ENCODE assay signal across 8 cellular contexts in genomic region chr11:65817815-65818680, GRCh38. TPM values are rescaled to one million over a fixed set of nuclear protein-coding genes. Genes with fewer than 3 reads are reported as not detected.
DNase-seq lines count a peak whose midpoint lies in the region; ATAC-seq, FAIRE-seq and TF ChIP-seq lines count a peak whose summit lies in the region.

No MANE protein-coding gene starts in this region.

- peak; percentile 85 for FAIRE-seq in endothelial cell of umbilical vein (lab: Jason Lieb, UNC)

- H3K9me3 ChIP-seq in CD8-positive, alpha-beta T cell (ENCODE audit: low read length) = no peaks in the 10 kb centered on the region
- H3K9me3 ChIP-seq in endothelial cell of umbilical vein (replicated peaks; ENCODE audit: control insufficient read depth, insufficient read depth, low read length) = no peaks in the 10 kb centered on the region

- TF ChIP-seq POLR2A in endothelial cell of umbilical vein (IDR thresholded peaks at IDR 0.05; ENCODE audit: low read depth, low read length) = no peak

- BruUV-seq in endothelial cell of umbilical vein (replicated peaks; lab: Mats Ljungman, UMichigan) = TSS peak; percentile 50

- peak overlapping the region; percentile 30 for H3K9ac ChIP-seq in endothelial cell of umbilical vein (replicated peaks; ENCODE audit: extremely low read depth, insufficient read depth, low read length)

- H2AFZ ChIP-seq in endothelial cell of umbilical vein (ENCODE audit: low read depth, low read length) = peak overlapping the region; percentile 83

- no peaks in the 10 kb centered on the region for H4K20me1 ChIP-seq in endothelial cell of umbilical vein (replicated peaks; ENCODE audit: control insufficient read depth, extremely low read depth, insufficient read depth, low read length)

- H3K4me3 ChIP-seq in CD8-positive, alpha-beta T cell (ENCODE audit: low read depth, low read length) = peak overlapping the region; percentile 74
- H3K4me3 ChIP-seq in endothelial cell of umbilical vein (replicated peaks in 1 of 3; ENCODE audit: insufficient read depth in 1 of 3, low read depth in 1 of 3, low read length in 3 of 3) = peak overlapping the region; percentile 13 to 74 (median 66)

- H3K27me3 ChIP-seq in CD8-positive, alpha-beta T cell (ENCODE audit: insufficient read depth, low read length) = no peaks in the 10 kb centered on the region
- H3K27me3 ChIP-seq in endothelial cell of umbilical vein (ENCODE audit: control insufficient read depth in 2 of 2, insufficient read depth in 2 of 2, low read length in 2 of 2) = peaks cover 0 to 2% of the 10 kb centered on the region in 2 experiments

- dilution Hi-C loops in endothelial cell of umbilical vein (cut with MboI; ENCODE audit: extremely low pct_ligation_motif_present, low sequenced_read_pairs) = no loop called here

- peaks cover 14% of the 10 kb centered on the region for H3K4me1 Mint-ChIP-seq in CD8-positive, alpha-beta T cell (ENCODE audit: low read depth)

- POLR2A ChIA-PET in CD8-positive, alpha-beta T cell (lab: Charles Lee) = interaction anchor here (0.5 to 2.0 kb wide), 6 partner anchors 10 to 793 kb away, joined by 3 to 8 read pairs (median 4); partner anchors contain the start of genes AP5B1 and KAT5
- POLR2A ChIA-PET in endothelial cell of umbilical vein (lab: Charles Lee) = interaction anchor here (0.5 to 0.6 kb wide), 4 partner anchors 31 to 225 kb away, joined by 3 to 5 read pairs (median 4); no protein-coding TSS in a partner anchor

- intact Hi-C loops in CD8-positive, alpha-beta T cell (cut with DNase I, micrococcal nuclease) = loop anchor here (1.0 to 10.0 kb wide), 7 partner anchors 38 to 191 kb away; partner anchors contain the start of gene AP5B1 (in 2 of the 2)
- intact Hi-C loops in endothelial cell of umbilical vein (cut with micrococcal nuclease) = loop anchor here (1.0 to 2.0 kb wide), 4 partner anchors 38 to 191 kb away; partner anchors contain the start of gene AP5B1

- no peaks in the 10 kb centered on the region for H3K9me1 ChIP-seq in endothelial cell of umbilical vein (replicated peaks; ENCODE audit: control insufficient read depth, extremely low read depth, insufficient read depth, low read length)

- H3K4me2 ChIP-seq in endothelial cell of umbilical vein (ENCODE audit: insufficient read depth, low read length) = peak overlapping the region; percentile 48

- TF ChIP-seq CTCF in CD8-positive, alpha-beta T cell (IDR thresholded peaks at IDR 0.05) = peak; percentile 100
- peak; percentile 97 to 99 for TF ChIP-seq CTCF in endothelial cell of umbilical vein (IDR thresholded peaks at IDR 0.05; ENCODE audit: extremely low read depth in 1 of 2, insufficient read depth in 1 of 2, low read depth in 1 of 2, low read length in 2 of 2)

- H3K4me3 Mint-ChIP-seq in CD8-positive, alpha-beta T cell = peak overlapping the region; percentile 80

- peaks cover 12% of the 10 kb centered on the region for H3K4me1 ChIP-seq in CD8-positive, alpha-beta T cell (ENCODE audit: insufficient read depth, low read length)
- H3K4me1 ChIP-seq in endothelial cell of umbilical vein (ENCODE audit: control insufficient read depth, extremely low read depth, insufficient read depth, low read length) = no peaks in the 10 kb centered on the region

- H3K27me3 Mint-ChIP-seq in CD8-positive, alpha-beta T cell (ENCODE audit: low read depth) = no peaks in the 10 kb centered on the region

- CTCF ChIA-PET in CD8-positive, alpha-beta T cell (lab: Charles Lee) = interaction anchor here (0.6 to 9.9 kb wide), 34 partner anchors 9 to 204 kb away, joined by 3 to 118 read pairs (median 4); partner anchors contain the start of genes AP5B1, CCDC85B, KAT5 and RNASEH2C
- CTCF ChIA-PET in endothelial cell of umbilical vein (lab: Charles Lee) = interaction anchor here (0.6 to 6.5 kb wide), 25 partner anchors 9 to 226 kb away, joined by 3 to 109 read pairs (median 5); partner anchors contain the start of genes AP5B1, KAT5, RNASEH2C and SIPA1

- peak; percentile 93 for ATAC-seq in CD8-positive, alpha-beta T cell
- ATAC-seq in GM19468 (IDR thresholded peaks at IDR 0.05; ENCODE audit: extremely low read depth, unreplicated experiment) = peak; percentile 49

- H3K27ac ChIP-seq in CD8-positive, alpha-beta T cell (ENCODE audit: low read depth, low read length) = peak overlapping the region; percentile 62
- H3K27ac ChIP-seq in endothelial cell of umbilical vein (ENCODE audit: insufficient read depth, low read depth, low read length) = no peak overlapping the region

- H3K27ac Mint-ChIP-seq in CD8-positive, alpha-beta T cell = peak overlapping the region; percentile 67

- H3K36me3 ChIP-seq in CD8-positive, alpha-beta T cell (ENCODE audit: insufficient read depth, low read length) = no peaks in the 10 kb centered on the region
- H3K36me3 ChIP-seq in endothelial cell of umbilical vein (ENCODE audit: control insufficient read depth in 2 of 2, extremely low read depth in 1 of 2, insufficient read depth in 2 of 2, low read length in 2 of 2) = no peaks in the 10 kb centered on the region

- no peaks in the 10 kb centered on the region for H3K79me2 ChIP-seq in endothelial cell of umbilical vein (ENCODE audit: control insufficient read depth, insufficient read depth, low read length)

- H3K9me3 Mint-ChIP-seq in CD8-positive, alpha-beta T cell = no peaks in the 10 kb centered on the region

- no peaks in the 10 kb centered on the region for H3K36me3 Mint-ChIP-seq in CD8-positive, alpha-beta T cell

- peak; percentile 89 to 99 (median 96) for DNase-seq in CD8-positive, alpha-beta T cell
- DNase-seq in HUDEP-2 (lab: John Stamatoyannopoulos, UW; ENCODE audit: unreplicated experiment in 76 of 76) = peak in 74 of 76 experiments; percentile 35 to 95 (median 84)
- DNase-seq in NOMO-1 treated with dmso at 0.1 percent for 144 hours (lab: John Stamatoyannopoulos, UW; ENCODE audit: unreplicated experiment) = peak; percentile 86
- DNase-seq in activated CD8-positive, alpha-beta memory T cell treated with anti-CD3 and anti-CD28 coated beads, Interleukin-2, amount 50 U/mL, for 4 hours = peak; percentile 95
- peak; percentile 80 for DNase-seq in endothelial cell of umbilical vein (ENCODE audit: low read depth, low spot score)
- peak; percentile 88 for DNase-seq in middle frontal gyrus (ENCODE audit: extremely low spot score, low spot score)
- peak; percentile 86 to 87 for DNase-seq in stimulated activated CD8-positive, alpha-beta memory T cell treated with anti-CD3 and anti-CD28 coated beads, Interleukin-15, amount 100 ng/mL, for 48 hours (ENCODE audit: low read depth in 2 of 2)

RNA-seq across cellular contexts. Expression of gene SNX32, which starts 15.7 kb away (rescaled TPM):
- total RNA-seq in CD8-positive, alpha-beta T cell = under 1 TPM; 0.52 to 0.69 TPM
- total RNA-seq in endothelial cell of umbilical vein = 1.0 TPM in 1 of 2 replicates, not detected in the other
- 0.19 and 0.29 TPM in 2 replicates for polyA plus RNA-seq in endothelial cell of umbilical vein
- 0.05 and 0.13 TPM in 2 replicates for polyA plus RNA-seq in endothelial cell of umbilical vein (2011; cell fraction: cytosol; rRNA removed)
- polyA plus RNA-seq in endothelial cell of umbilical vein (2011; cell fraction: nucleus; rRNA removed) = 1.3 and 1.9 TPM in 2 replicates
- 1.6 and 2.5 TPM in 2 replicates for polyA plus RNA-seq in endothelial cell of umbilical vein (2012)
- 0.17 and 0.66 TPM in 2 replicates for polyA minus RNA-seq in endothelial cell of umbilical vein
- not detected for polyA minus RNA-seq in endothelial cell of umbilical vein (2011; cell fraction: cytosol; rRNA and poly(A)+ RNA removed)
- 0.14 and 0.67 TPM in 2 replicates for polyA minus RNA-seq in endothelial cell of umbilical vein (2011; cell fraction: nucleus; rRNA and poly(A)+ RNA removed)

RNA-seq across cellular contexts. Expression of gene OVOL1, which starts 31.2 kb away (rescaled TPM):
- under 1 TPM; 0.31 to 0.33 TPM for total RNA-seq in CD8-positive, alpha-beta T cell
- total RNA-seq in endothelial cell of umbilical vein = not detected in 2 replicates
- not detected in 2 replicates for polyA plus RNA-seq in endothelial cell of umbilical vein
- not detected in 2 replicates for polyA plus RNA-seq in endothelial cell of umbilical vein (2011; cell fraction: cytosol; rRNA removed)
- not detected in 2 replicates for polyA plus RNA-seq in endothelial cell of umbilical vein (2011; cell fraction: nucleus; rRNA removed)
- polyA plus RNA-seq in endothelial cell of umbilical vein (2012) = not detected in 2 replicates
- polyA minus RNA-seq in endothelial cell of umbilical vein = not detected in 2 replicates
- not detected for polyA minus RNA-seq in endothelial cell of umbilical vein (2011; cell fraction: cytosol; rRNA and poly(A)+ RNA removed)
- not detected in 2 replicates for polyA minus RNA-seq in endothelial cell of umbilical vein (2011; cell fraction: nucleus; rRNA and poly(A)+ RNA removed)

RNA-seq across cellular contexts. Expression of gene AP5B1, which starts 37.3 kb away (rescaled TPM):
- total RNA-seq in CD8-positive, alpha-beta T cell = 10 to 100 TPM; 12.8 to 13.0 TPM
- total RNA-seq in endothelial cell of umbilical vein = 15.3 and 15.5 TPM in 2 replicates
- 9.2 and 13.0 TPM in 2 replicates for polyA plus RNA-seq in endothelial cell of umbilical vein
- polyA plus RNA-seq in endothelial cell of umbilical vein (2011; cell fraction: cytosol; rRNA removed) = 5.2 and 7.3 TPM in 2 replicates
- 7.8 and 8.5 TPM in 2 replicates for polyA plus RNA-seq in endothelial cell of umbilical vein (2011; cell fraction: nucleus; rRNA removed)
- polyA plus RNA-seq in endothelial cell of umbilical vein (2012) = 7.0 and 9.4 TPM in 2 replicates
- polyA minus RNA-seq in endothelial cell of umbilical vein = 10.6 and 11.9 TPM in 2 replicates
- polyA minus RNA-seq in endothelial cell of umbilical vein (2011; cell fraction: cytosol; rRNA and poly(A)+ RNA removed) = 22.0 TPM
- 7.5 and 7.9 TPM in 2 replicates for polyA minus RNA-seq in endothelial cell of umbilical vein (2011; cell fraction: nucleus; rRNA and poly(A)+ RNA removed)

RNA-seq across cellular contexts. Expression of gene CFL1, which starts 39.9 kb away (rescaled TPM):
- total RNA-seq in CD8-positive, alpha-beta T cell = 100 to 1,000 TPM; 329 to 337 TPM
- total RNA-seq in endothelial cell of umbilical vein = 1,783 and 1,844 TPM in 2 replicates
- polyA plus RNA-seq in endothelial cell of umbilical vein = 2,403 and 2,689 TPM in 2 replicates
- polyA plus RNA-seq in endothelial cell of umbilical vein (2011; cell fraction: cytosol; rRNA removed) = 2,884 and 3,285 TPM in 2 replicates
- 927 and 1,270 TPM in 2 replicates for polyA plus RNA-seq in endothelial cell of umbilical vein (2011; cell fraction: nucleus; rRNA removed)
- 1,817 and 1,850 TPM in 2 replicates for polyA plus RNA-seq in endothelial cell of umbilical vein (2012)
- 1,737 and 1,829 TPM in 2 replicates for polyA minus RNA-seq in endothelial cell of umbilical vein
- polyA minus RNA-seq in endothelial cell of umbilical vein (2011; cell fraction: cytosol; rRNA and poly(A)+ RNA removed) = 662 TPM
- polyA minus RNA-seq in endothelial cell of umbilical vein (2011; cell fraction: nucleus; rRNA and poly(A)+ RNA removed) = 250 and 287 TPM in 2 replicates

RNA-seq across cellular contexts. Expression of gene MUS81, which starts 42.2 kb away (rescaled TPM):
- 10 to 100 TPM; 29.6 to 31.6 TPM for total RNA-seq in CD8-positive, alpha-beta T cell
- total RNA-seq in endothelial cell of umbilical vein = 68.4 and 76.9 TPM in 2 replicates
- 57.9 and 64.5 TPM in 2 replicates for polyA plus RNA-seq in endothelial cell of umbilical vein
- 26.7 and 34.0 TPM in 2 replicates for polyA plus RNA-seq in endothelial cell of umbilical vein (2011; cell fraction: cytosol; rRNA removed)
- polyA plus RNA-seq in endothelial cell of umbilical vein (2011; cell fraction: nucleus; rRNA removed) = 262 and 327 TPM in 2 replicates
- 54.5 and 57.8 TPM in 2 replicates for polyA plus RNA-seq in endothelial cell of umbilical vein (2012)
- polyA minus RNA-seq in endothelial cell of umbilical vein = 37.4 and 54.2 TPM in 2 replicates
- 31.4 TPM for polyA minus RNA-seq in endothelial cell of umbilical vein (2011; cell fraction: cytosol; rRNA and poly(A)+ RNA removed)
- polyA minus RNA-seq in endothelial cell of umbilical vein (2011; cell fraction: nucleus; rRNA and poly(A)+ RNA removed) = 46.3 and 80.5 TPM in 2 replicates
